Comparison of ENCODE assay signal across 8 cellular contexts in the genomic region with DNA sequence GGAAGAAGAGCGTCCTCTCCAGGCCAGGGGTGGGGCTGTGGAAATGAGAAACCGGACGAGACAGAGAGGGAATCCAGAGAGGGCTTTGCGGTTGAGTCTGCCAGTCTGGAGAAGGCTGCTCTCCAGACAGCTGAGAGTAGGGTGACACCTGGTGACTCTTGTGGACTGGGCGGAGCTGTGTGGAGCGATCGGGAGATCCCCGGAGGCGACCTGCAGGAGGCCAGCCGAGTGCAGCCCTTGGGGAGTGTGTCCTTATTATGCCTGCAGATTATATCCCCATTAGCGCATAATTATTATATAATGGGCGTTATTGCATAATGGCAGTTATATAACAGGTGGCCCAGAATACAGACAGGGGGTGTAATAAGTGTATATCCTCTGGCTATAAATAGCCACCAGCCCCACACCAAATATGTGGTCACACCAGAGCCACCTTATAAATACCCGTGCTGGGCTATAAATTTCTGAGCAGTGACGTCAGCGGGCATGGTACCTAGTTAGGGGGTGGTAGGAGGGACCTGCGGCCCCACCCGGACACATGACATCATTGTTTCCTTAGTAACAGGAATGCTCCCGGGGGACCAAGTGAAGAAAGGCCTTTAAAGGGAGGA. TPM values are rescaled to one million over a fixed set of nuclear protein-coding genes. Genes with fewer than 3 reads are reported as not detected.
DNase-seq lines count a peak whose midpoint lies in the region; ATAC-seq and TF ChIP-seq lines count a peak whose summit lies in the region.

No MANE protein-coding gene starts in this region.

- no peak overlapping the region for H2AFZ ChIP-seq in smooth muscle cell (ENCODE audit: low read depth)

- no peaks in the 10 kb centered on the region for H3F3A ChIP-seq in smooth muscle cell (ENCODE audit: low read depth)

- H3K4me1 ChIP-seq in HEK293 (ENCODE audit: control insufficient read depth, insufficient read depth, low read length): peaks cover 27% of the 10 kb centered on the region
- peaks cover 18% of the 10 kb centered on the region for H3K4me1 ChIP-seq in smooth muscle cell (ENCODE audit: low read depth)

- H3K36me3 ChIP-seq in HEK293 (ENCODE audit: control insufficient read depth in 2 of 2, insufficient read depth in 1 of 2, low read length in 2 of 2) (no peaks in the 10 kb centered on the region), smooth muscle cell (ENCODE audit: low read depth) (no peaks in the 10 kb centered on the region)

- CTCF ChIA-PET in HEK293 (lab: Yijun Ruan, JAX): interaction anchor here (0.5 to 3.9 kb wide), 9 partner anchors 9 to 101 kb away, joined by 3 to 23 read pairs (median 4); no protein-coding TSS in a partner anchor

- no peak overlapping the region for H3K4me3 ChIP-seq in HEK293 (ENCODE audit: low read depth, low read length)
- no peak overlapping the region for H3K4me3 ChIP-seq in fibroblast of mammary gland (ENCODE audit: control insufficient read depth, low read depth, low read length)
- H3K4me3 ChIP-seq in smooth muscle cell: no peak overlapping the region

- H3K27me3 ChIP-seq in smooth muscle cell (ENCODE audit: low read depth): no peaks in the 10 kb centered on the region

- H3K9me3 ChIP-seq in HEK293 (ENCODE audit: control insufficient read depth, insufficient read depth, low read depth, low read length) (no peaks in the 10 kb centered on the region), smooth muscle cell (replicated peaks; ENCODE audit: low read depth) (no peaks in the 10 kb centered on the region)

- H4K20me1 ChIP-seq in smooth muscle cell (ENCODE audit: low read depth): no peaks in the 10 kb centered on the region

- H3K27ac ChIP-seq in HEK293 (ENCODE audit: extremely low read depth, low read depth, low read length) (peak overlapping the region; percentile 50), smooth muscle cell (ENCODE audit: low read depth) (peak overlapping the region; percentile 74)

- no peak for ATAC-seq in HG03097 (IDR thresholded peaks at IDR 0.05; ENCODE audit: low FRiP score, unreplicated experiment)
- ATAC-seq in HG03045 (IDR thresholded peaks at IDR 0.05; ENCODE audit: unreplicated experiment): no peak

- TF ChIP-seq CTCF in HEK293 (tag by site-specific recombination; IDR thresholded peaks at IDR 0.05): peak; percentile 80
- peak; percentile 8 for TF ChIP-seq CTCF in fibroblast of mammary gland (conservative IDR thresholded peaks at IDR 0.05; ENCODE audit: control insufficient read depth, insufficient read depth, low read depth, low read length)
- peak; percentile 4 for TF ChIP-seq CTCF in smooth muscle cell (IDR thresholded peaks at IDR 0.05; ENCODE audit: borderline replicate concordance, insufficient read depth, poor library complexity, severe bottlenecking)

- H3K4me2 ChIP-seq in smooth muscle cell: peak overlapping the region; percentile 73

- H3K79me2 ChIP-seq in smooth muscle cell (ENCODE audit: low read depth): no peaks in the 10 kb centered on the region

- DNase-seq in NCI-H774 (lab: John Stamatoyannopoulos, UW): peak; percentile 63
- peak; percentile 76 for DNase-seq in fibroblast of mammary gland (ENCODE audit: low read depth)
- DNase-seq in smooth muscle cell (lab: John Stamatoyannopoulos, UW; ENCODE audit: unreplicated experiment): no peak
- DNase-seq in OCI-M2 (lab: John Stamatoyannopoulos, UW; ENCODE audit: unreplicated experiment): no peak
- no peak for DNase-seq in CD1c-positive myeloid dendritic cell (ENCODE audit: extremely low spot score)

- peak overlapping the region; percentile 79 for H3K9ac ChIP-seq in smooth muscle cell (ENCODE audit: low read depth)

- WGBS in smooth muscle cell (ENCODE audit: low lambda C conversion rate): 55% methylated on average over 18 of the region's 18 CpGs

- POLR2A ChIA-PET in HEK293 (lab: Yijun Ruan, JAX): interaction anchor here (0.5 to 1.4 kb wide), 5 partner anchors 8 to 743 kb away, joined by 3 to 6 read pairs (median 3); no protein-coding TSS in a partner anchor

TF ChIP-seq in HEK293, 187 proteins besides CTCF, POLR2A, EP300 and RAD21 (continues in another document):
- peak; percentile 77 for TF ChIP-seq ZNF10 (tag by site-specific recombination; IDR thresholded peaks at IDR 0.05)
- TF ChIP-seq ZNF214 (tag by site-specific recombination; IDR thresholded peaks at IDR 0.05; ENCODE audit: borderline replicate concordance): no peak
- TF ChIP-seq ZNF747 (tag by site-specific recombination; IDR thresholded peaks at IDR 0.05): no peak
- TF ChIP-seq ZNF239 (tag by site-specific recombination; IDR thresholded peaks at IDR 0.05): no peak
- no peak for TF ChIP-seq ZNF155 (tag by site-specific recombination; IDR thresholded peaks at IDR 0.05)
- TF ChIP-seq SP2 (tag by site-specific recombination; IDR thresholded peaks at IDR 0.05): peak; percentile 59
- TF ChIP-seq ZNF404 (tag by site-specific recombination; IDR thresholded peaks at IDR 0.05): no peak
- TF ChIP-seq ZNF830 (tag by site-specific recombination; IDR thresholded peaks at IDR 0.05; ENCODE audit: low read depth): no peak
- TF ChIP-seq ZNF621 (tag by site-specific recombination; IDR thresholded peaks at IDR 0.05): no peak
- TF ChIP-seq ZNF423 (tag by site-specific recombination; IDR thresholded peaks at IDR 0.05): no peak
- no peak for TF ChIP-seq REPIN1 (tag by site-specific recombination; IDR thresholded peaks at IDR 0.05; ENCODE audit: low read depth)
- no peak for TF ChIP-seq ZFP37 (tag by site-specific recombination; IDR thresholded peaks at IDR 0.05)
- peak; percentile 85 for TF ChIP-seq SCRT2 (tag by site-specific recombination; IDR thresholded peaks at IDR 0.05)
- no peak for TF ChIP-seq ZNF146 (tag by site-specific recombination; IDR thresholded peaks at IDR 0.05)
- peak; percentile 89 for TF ChIP-seq BCL11A (tag by site-specific recombination; IDR thresholded peaks at IDR 0.05; ENCODE audit: low read depth)
- TF ChIP-seq ZNF221 (tag by site-specific recombination; IDR thresholded peaks at IDR 0.05; ENCODE audit: borderline replicate concordance): no peak
- TF ChIP-seq TCF7L2 (IDR thresholded peaks at IDR 0.05; ENCODE audit: borderline replicate concordance, low read depth, low read length): no peak
- peak; percentile 54; the same call in 1 of the 2 replicates for TF ChIP-seq MZF1 (tag by site-specific recombination; IDR thresholded peaks at IDR 0.05; ENCODE audit: borderline replicate concordance)
- TF ChIP-seq ZNF571 (tag by site-specific recombination; IDR thresholded peaks at IDR 0.05): no peak
- TF ChIP-seq GLI2 (tag by site-specific recombination; IDR thresholded peaks at IDR 0.05; ENCODE audit: borderline replicate concordance, low read depth): no peak
- TF ChIP-seq ZNF600 (tag by site-specific recombination; IDR thresholded peaks at IDR 0.05): peak; percentile 85
- no peak for TF ChIP-seq ZNF510 (tag by site-specific recombination; IDR thresholded peaks at IDR 0.05; ENCODE audit: insufficient replicate concordance)
- TF ChIP-seq KLF1 (tag by site-specific recombination; IDR thresholded peaks at IDR 0.05): peak; percentile 92
- no peak for TF ChIP-seq YY1 (tag by site-specific recombination; IDR thresholded peaks at IDR 0.05)
- peak; percentile 97 for TF ChIP-seq ZNF629 (tag by site-specific recombination; IDR thresholded peaks at IDR 0.05)
- no peak for TF ChIP-seq ZNF48 (tag by site-specific recombination; IDR thresholded peaks at IDR 0.05)
- no peak for TF ChIP-seq ZNF157 (tag by site-specific recombination; IDR thresholded peaks at IDR 0.05)
- no peak for TF ChIP-seq ZNF133 (tag by site-specific recombination; IDR thresholded peaks at IDR 0.05)
- no peak for TF ChIP-seq ZNF701 (tag by site-specific recombination; IDR thresholded peaks at IDR 0.05)
- TF ChIP-seq ZBTB10 (tag by site-specific recombination; IDR thresholded peaks at IDR 0.05): peak; percentile 53; the same call in 1 of the 2 replicates
- TF ChIP-seq PRDM1 (tag by site-specific recombination; IDR thresholded peaks at IDR 0.05): 0 out of 2 replicates have a peak, but pooled peaks have one; percentile 23
- TF ChIP-seq ZNF138 (tag by site-specific recombination; IDR thresholded peaks at IDR 0.05; ENCODE audit: borderline replicate concordance): no peak
- no peak for TF ChIP-seq ZNF610 (tag by site-specific recombination; IDR thresholded peaks at IDR 0.05; ENCODE audit: borderline replicate concordance)

RNA-seq across cellular contexts. Expression of gene NFIX, which starts 41.2 kb away (rescaled TPM):
- 2.3 TPM in 2 replicates for total RNA-seq in smooth muscle cell
- polyA plus RNA-seq in smooth muscle cell: 1.8 and 1.9 TPM in 2 replicates

Comparison
In these comparisons a context has a peak if more than half of its experiments do, and no peak if none do; other contexts are left out.
1. CTCF ChIP-seq: peak in every context shown above with its lines; median percentile 80 in HEK293; 8 in fibroblast of mammary gland; 4 in smooth muscle cell.
2. DNase-seq: peak in NCI-H774 (single experiment) and fibroblast of mammary gland (single experiment); none in smooth muscle cell (single experiment), OCI-M2 (single experiment) and CD1c-positive myeloid dendritic cell (single experiment).